30 cellular contexts compared by ENCODE assay signal in the genomic region with DNA sequence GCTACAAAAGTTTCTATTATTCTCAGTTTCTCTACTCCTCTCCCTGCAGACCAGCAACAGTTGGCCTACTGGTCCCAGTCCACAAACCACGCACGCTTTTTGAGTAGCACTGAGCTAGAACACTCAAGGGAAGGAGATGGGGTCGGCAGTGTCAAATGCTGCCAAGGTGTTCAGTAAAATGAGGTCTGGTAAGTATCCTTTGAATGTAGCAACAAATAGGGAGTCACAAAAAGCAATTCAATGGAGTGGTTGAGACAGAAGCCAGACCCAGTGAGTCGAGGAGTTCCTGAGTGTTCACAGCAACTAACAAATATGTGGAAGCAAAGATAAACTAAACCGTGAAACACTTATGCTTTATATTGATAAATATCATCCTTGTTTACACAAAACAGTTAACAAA.
"Had no signal": no experiment of that assay in that cellular context is flagged by ENCODE, and none has a peak within 500 bp of the region (broad histone marks: within the 10 kb centered on the region; RNA-seq: fewer than 3 reads in every experiment).

No MANE protein-coding gene starts in this region.

- FAIRE-seq: K562 had no signal

- H3K27ac ChIP-seq: ascending aorta, RWPE1, WERI-Rb-1 had no signal

- DNase-seq: activated CD4-positive, alpha-beta T cell treated with anti-CD3 and anti-CD28 coated beads for 1 hour; activated CD4-positive, alpha-beta T cell treated with anti-CD3 and anti-CD28 coated beads for 48 hours; activated CD4-positive, alpha-beta T cell treated with anti-CD3 and anti-CD28 coated beads, Interleukin-2, amount 50 U/mL, for 4 hours; activated CD4-positive, CD25-positive, alpha-beta regulatory T cell; activated CD8-positive, alpha-beta T cell treated with anti-CD3 and anti-CD28 coated beads for 36 hours; activated gamma-delta T cell; activated naive CD4-positive, alpha-beta T cell treated with Interleukin-2 at 50 U/mL for 16 hours; activated naive CD8-positive, alpha-beta T cell treated with anti-CD3 and anti-CD28 coated beads, Interleukin-2, amount 10 ng/mL, durations not matched to agents 7 days and 5 days; activated T-cell treated with anti-CD3 and anti-CD28 coated beads, Interleukin-2, amount 50 U/mL, for 1 hour; activated T-cell treated with anti-CD3 and anti-CD28 coated beads, Interleukin-2, amount 50 U/mL, for 72 hours; amygdala; Karpas-422; NCI-H1048; NCI-H1436; NCI-H1694; NCI-H1930; NCI-H2081 treated with DMSO at 0.1 percent for 48 hours; NCI-H2171; NCI-H446 treated with DMSO at 0.1 percent for 48 hours; NK-92 treated with Interleukin-12 subunit alpha and Interleukin-12 subunit beta, amount 100 ng/mL, for 24 hours; PC-3; SIG-M5; T1000; WERI-Rb-1 had no signal

- H3K4me1 ChIP-seq: ascending aorta had no signal

- H3K27me3 Mint-ChIP-seq: activated CD8-positive, alpha-beta T cell treated with anti-CD3 and anti-CD28 coated beads for 36 hours; activated naive CD4-positive, alpha-beta T cell treated with anti-CD3 and anti-CD28 coated beads, Interleukin-2, amount 50 U/mL, for 24 hours had no signal

- H3K4me3 Mint-ChIP-seq: activated CD8-positive, alpha-beta T cell treated with anti-CD3 and anti-CD28 coated beads for 36 hours; activated naive CD4-positive, alpha-beta T cell treated with anti-CD3 and anti-CD28 coated beads, Interleukin-2, amount 50 U/mL, for 24 hours; activated naive CD8-positive, alpha-beta T cell treated with anti-CD3 and anti-CD28 coated beads, Interleukin-2, amount 10 ng/mL, durations not matched to agents 7 days and 5 days; activated T-cell treated with anti-CD3 and anti-CD28 coated beads, Interleukin-2, amount 50 U/mL, for 72 hours; activated T-helper 17 cell treated with anti-CD3 and anti-CD28 coated beads, Interleukin-2, amount 50 U/mL, for 72 hours had no signal

- H3K36me3 ChIP-seq: ascending aorta, WERI-Rb-1 had no signal

- H3K36me3 Mint-ChIP-seq: activated naive CD4-positive, alpha-beta T cell treated with anti-CD3 and anti-CD28 coated beads, Interleukin-2, amount 50 U/mL, for 24 hours; activated naive CD8-positive, alpha-beta T cell treated with anti-CD3 and anti-CD28 coated beads, Interleukin-2, amount 10 ng/mL, durations not matched to agents 7 days and 5 days had no signal

- H3K27me3 ChIP-seq: ascending aorta had no signal

- ATAC-seq: activated CD8-positive, alpha-beta T cell treated with anti-CD3 and anti-CD28 coated beads for 36 hours; activated T-cell treated with anti-CD3 and anti-CD28 coated beads, Interleukin-2, amount 50 U/mL, for 72 hours; activated T-helper 17 cell treated with anti-CD3 and anti-CD28 coated beads, Interleukin-2, amount 50 U/mL, for 72 hours; K562; PC-3; Right ventricle myocardium inferior had no signal

- H3K27ac Mint-ChIP-seq: activated CD8-positive, alpha-beta T cell treated with anti-CD3 and anti-CD28 coated beads for 36 hours; activated naive CD4-positive, alpha-beta T cell treated with anti-CD3 and anti-CD28 coated beads, Interleukin-2, amount 50 U/mL, for 24 hours; activated naive CD8-positive, alpha-beta T cell treated with anti-CD3 and anti-CD28 coated beads, Interleukin-2, amount 10 ng/mL, durations not matched to agents 7 days and 5 days; activated T-helper 17 cell treated with anti-CD3 and anti-CD28 coated beads, Interleukin-2, amount 50 U/mL, for 72 hours had no signal

- H3K4me3 ChIP-seq: ascending aorta, K562 had no signal

- H3K9me3 ChIP-seq: ascending aorta had no signal

- H3K9me3 Mint-ChIP-seq: activated CD8-positive, alpha-beta T cell treated with anti-CD3 and anti-CD28 coated beads for 36 hours; activated naive CD4-positive, alpha-beta T cell treated with anti-CD3 and anti-CD28 coated beads, Interleukin-2, amount 50 U/mL, for 24 hours; activated naive CD8-positive, alpha-beta T cell treated with anti-CD3 and anti-CD28 coated beads, Interleukin-2, amount 10 ng/mL, durations not matched to agents 7 days and 5 days; activated T-cell treated with anti-CD3 and anti-CD28 coated beads, Interleukin-2, amount 50 U/mL, for 72 hours; activated T-helper 17 cell treated with anti-CD3 and anti-CD28 coated beads, Interleukin-2, amount 50 U/mL, for 72 hours had no signal

- H3K4me1 Mint-ChIP-seq: activated naive CD8-positive, alpha-beta T cell treated with anti-CD3 and anti-CD28 coated beads, Interleukin-2, amount 10 ng/mL, durations not matched to agents 7 days and 5 days; activated T-helper 17 cell treated with anti-CD3 and anti-CD28 coated beads, Interleukin-2, amount 50 U/mL, for 72 hours had no signal
